ENCODE assay signal across 8 cellular contexts in the genomic region with DNA sequence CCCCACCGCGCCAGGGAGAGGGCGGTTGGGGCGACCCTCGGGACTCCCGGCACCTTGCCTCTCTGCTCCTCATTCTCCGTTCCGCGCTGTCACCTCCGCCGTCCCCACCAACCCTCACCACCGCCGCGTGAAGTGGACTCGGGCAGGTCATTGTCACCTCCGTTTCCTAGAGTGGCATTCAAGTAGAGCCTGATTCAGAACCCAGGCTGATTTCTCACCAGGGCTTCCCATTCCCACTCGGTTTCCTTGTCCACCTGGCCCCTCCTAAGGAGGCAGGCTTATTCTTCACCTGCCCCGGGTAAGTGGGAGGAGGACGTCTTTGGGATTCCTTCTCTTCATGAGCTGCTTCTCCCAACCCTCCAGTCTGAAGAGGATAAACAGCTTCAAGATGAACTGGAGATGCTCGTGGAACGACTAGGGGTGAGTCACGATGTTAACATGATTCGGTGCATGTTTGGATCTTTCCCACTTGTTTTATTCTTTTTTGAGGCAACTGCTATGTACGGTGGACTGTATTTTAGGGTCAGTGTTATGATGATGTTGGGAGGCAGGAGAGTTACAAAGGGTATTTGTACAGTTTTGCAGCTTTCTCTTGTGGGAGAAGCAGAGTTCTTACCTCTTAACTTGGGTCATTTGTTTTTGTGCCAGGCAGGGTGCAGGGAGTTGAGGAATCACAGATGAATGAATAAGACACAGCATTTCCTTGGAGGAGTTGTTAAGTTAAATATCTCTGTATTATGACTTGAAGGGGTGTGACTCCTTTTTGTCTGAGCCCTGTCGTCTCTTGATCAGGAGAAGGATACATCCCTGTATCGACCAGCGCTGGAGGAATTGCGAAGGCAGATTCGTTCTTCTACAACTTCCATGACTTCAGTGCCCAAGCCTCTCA. TPM values are rescaled to one million over a fixed set of nuclear protein-coding genes. Genes with fewer than 3 reads are reported as not detected.
A peak's percentile ranks its signal among the peaks of the same experiment; 100 is the strongest.
DNase-seq lines count a peak whose midpoint lies in the region; ATAC-seq and TF ChIP-seq lines count a peak whose summit lies in the region.

No MANE protein-coding gene starts in this region.

- H3K4me1 ChIP-seq in heart right ventricle (peaks cover 5 to 24% (median 16%) of the 10 kb centered on the region in 9 donors), smooth muscle cell (ENCODE audit: low read depth) (peaks cover 12% of the 10 kb centered on the region)

- H3K27me3 Mint-ChIP-seq in WTC11 (ENCODE audit: low read depth): peaks cover 4% of the 10 kb centered on the region; the same call in 1 of the 2 replicates

- intact Hi-C loops in heart right ventricle (cut with DNase I): loop anchor here in 5 of 10 donors (2.0 to 10.0 kb wide), 9 partner anchors 15 to 405 kb away; a partner anchor contains a TSS
- intact Hi-C loops in Right ventricle myocardium inferior (cut with DNase I): loop anchor here (1.0 to 5.0 kb wide), 3 partner anchors 15 to 402 kb away; a partner anchor contains a TSS
- intact Hi-C loops in sciatic nerve (cut with DNase I): no loop called here

- TF ChIP-seq CTCF in heart right ventricle (IDR thresholded peaks at IDR 0.05) (no peak), WTC11 (IDR thresholded peaks at IDR 0.05) (no peak), smooth muscle cell (IDR thresholded peaks at IDR 0.05; ENCODE audit: borderline replicate concordance, insufficient read depth, poor library complexity, severe bottlenecking) (no peak)

- peak overlapping the region; percentile 96 for H3K4me3 Mint-ChIP-seq in WTC11

- no peaks in the 10 kb centered on the region for H3F3A ChIP-seq in smooth muscle cell (ENCODE audit: low read depth)

- peaks cover 50% of the 10 kb centered on the region for H3K36me3 Mint-ChIP-seq in WTC11

- no peak for DNase-seq in heart right ventricle
- DNase-seq in Right ventricle myocardium inferior (ENCODE audit: missing footprints): no peak
- DNase-seq in WTC11 (ENCODE audit: low spot score): no peak
- peak; percentile 27 for DNase-seq in glomerular visceral epithelial cell (ENCODE audit: extremely low spot score)
- DNase-seq in smooth muscle cell (lab: John Stamatoyannopoulos, UW; ENCODE audit: unreplicated experiment): no peak
- DNase-seq in NOMO-1 (lab: John Stamatoyannopoulos, UW; ENCODE audit: unreplicated experiment in 2 of 2): no peak
- DNase-seq in sciatic nerve (ENCODE audit: low spot score): no peak

- peak overlapping the region; percentile 67 to 100 (median 92) for H3K4me3 ChIP-seq in heart right ventricle
- peak overlapping the region; percentile 90 for H3K4me3 ChIP-seq in smooth muscle cell

- POLR2A ChIA-PET in WTC11 (lab: Charles Lee): interaction anchor here (0.8 kb wide), 1 partner anchor 24 kb away, joined by 4 read pairs; no protein-coding TSS in a partner anchor

- H3K27me3 ChIP-seq in heart right ventricle (no peaks in the 10 kb centered on the region), smooth muscle cell (ENCODE audit: low read depth) (no peaks in the 10 kb centered on the region)

- CTCF ChIA-PET in WTC11 (lab: Charles Lee): no interaction called here

- H3K9me3 ChIP-seq in heart right ventricle (no peaks in the 10 kb centered on the region), smooth muscle cell (replicated peaks; ENCODE audit: low read depth) (no peaks in the 10 kb centered on the region)

- H3K9ac ChIP-seq in smooth muscle cell (ENCODE audit: low read depth): peak overlapping the region; percentile 94

- H4K20me1 ChIP-seq in smooth muscle cell (ENCODE audit: low read depth): peaks cover 50% of the 10 kb centered on the region

- WGBS in heart right ventricle, 2 donors: 15 to 16% methylated on average over 29 of the region's 29 CpGs
- 17% methylated on average over 27 of the region's 29 CpGs for WGBS in smooth muscle cell (ENCODE audit: low lambda C conversion rate)

- H3K27ac ChIP-seq in heart right ventricle (peak overlapping the region; percentile 9 to 93 (median 83)), smooth muscle cell (ENCODE audit: low read depth) (peak overlapping the region; percentile 92)

- H3K36me3 ChIP-seq in heart right ventricle (peaks cover 7 to 47% (median 44%) of the 10 kb centered on the region in 9 donors), smooth muscle cell (ENCODE audit: low read depth) (peaks cover 26% of the 10 kb centered on the region)

- H3K4me2 ChIP-seq in smooth muscle cell: peak overlapping the region; percentile 95

- H3K27ac Mint-ChIP-seq in WTC11: peak overlapping the region; percentile 89

- no peak for ATAC-seq in heart right ventricle
- no peak for ATAC-seq in Right ventricle myocardium inferior
- ATAC-seq in WTC11: no peak
- no peak for ATAC-seq in HG03039 (IDR thresholded peaks at IDR 0.05; ENCODE audit: unreplicated experiment)
- no peak for ATAC-seq in sciatic nerve

- H3K79me2 ChIP-seq in smooth muscle cell (ENCODE audit: low read depth): peaks cover 50% of the 10 kb centered on the region

- H3K4me1 Mint-ChIP-seq in WTC11: peaks cover 12% of the 10 kb centered on the region

- H2AFZ ChIP-seq in smooth muscle cell (ENCODE audit: low read depth): no peak overlapping the region

- no peaks in the 10 kb centered on the region for H3K9me3 Mint-ChIP-seq in WTC11

TF ChIP-seq in WTC11, 78 proteins besides CTCF, POLR2A, EP300 and RAD21:
- TF ChIP-seq ZNF423 (CRISPR knock-in tag; IDR thresholded peaks at IDR 0.05) (no peak), ZNF416 (CRISPR knock-in tag; IDR thresholded peaks at IDR 0.05) (no peak), JUN (CRISPR knock-in tag; IDR thresholded peaks at IDR 0.05) (0 out of 2 replicates have a peak, but pooled peaks have one; percentile 17), NR1H2 (CRISPR knock-in tag; IDR thresholded peaks at IDR 0.05) (no peak), ZNF219 (CRISPR knock-in tag; IDR thresholded peaks at IDR 0.05; ENCODE audit: borderline replicate concordance) (no peak)
- TF ChIP-seq, protein P1, sequence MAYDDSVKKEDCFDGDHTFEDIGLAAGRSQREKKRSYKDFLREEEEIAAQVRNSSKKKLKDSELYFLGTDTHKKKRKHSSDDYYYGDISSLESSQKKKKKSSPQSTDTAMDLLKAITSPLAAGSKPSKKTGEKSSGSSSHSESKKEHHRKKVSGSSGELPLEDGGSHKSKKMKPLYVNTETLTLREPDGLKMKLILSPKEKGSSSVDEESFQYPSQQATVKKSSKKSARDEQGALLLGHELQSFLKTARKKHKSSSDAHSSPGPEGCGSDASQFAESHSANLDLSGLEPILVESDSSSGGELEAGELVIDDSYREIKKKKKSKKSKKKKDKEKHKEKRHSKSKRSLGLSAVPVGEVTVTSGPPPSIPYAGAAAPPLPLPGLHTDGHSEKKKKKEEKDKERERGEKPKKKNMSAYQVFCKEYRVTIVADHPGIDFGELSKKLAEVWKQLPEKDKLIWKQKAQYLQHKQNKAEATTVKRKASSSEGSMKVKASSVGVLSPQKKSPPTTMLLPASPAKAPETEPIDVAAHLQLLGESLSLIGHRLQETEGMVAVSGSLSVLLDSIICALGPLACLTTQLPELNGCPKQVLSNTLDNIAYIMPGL (CRISPR knock-in tag; IDR thresholded peaks at IDR 0.05): peak; percentile 16; the same call in 1 of the 2 replicates

RNA-seq across cellular contexts. Expression of a gene that starts 0.7 kb away (rescaled TPM):
- total RNA-seq in heart right ventricle (100 to 1,000 TPM; 210 to 254 (median 231) TPM), Right ventricle myocardium inferior (228 TPM), WTC11 (2021) (303 to 359 TPM (median 320 TPM) in 3 replicates), smooth muscle cell (303 and 315 TPM in 2 replicates), sciatic nerve (122 TPM)
- polyA plus RNA-seq in heart right ventricle (100 to 1,000 TPM in 1 of 2 donors, 10 to 100 TPM in 1; 49.0 to 288 TPM), smooth muscle cell (356 and 400 TPM in 2 replicates)

RNA-seq across cellular contexts. Expression of a gene that starts 14.7 kb away (rescaled TPM):
- total RNA-seq in heart right ventricle (100 to 1,000 TPM; 203 to 316 (median 209) TPM), Right ventricle myocardium inferior (274 TPM), WTC11 (2021) (411 to 557 TPM (median 439 TPM) in 3 replicates), smooth muscle cell (148 and 198 TPM in 2 replicates), sciatic nerve (248 TPM)
- polyA plus RNA-seq in heart right ventricle (100 to 1,000 TPM; 142 to 277 TPM), smooth muscle cell (171 and 213 TPM in 2 replicates)

RNA-seq across cellular contexts. Expression of a gene that starts 23.9 kb away (rescaled TPM):
- total RNA-seq in heart right ventricle: under 1 TPM in 2 of 10 donors, not detected in 8; 0.20 to 0.28 TPM
- not detected for polyA plus RNA-seq in heart right ventricle
- total RNA-seq in Right ventricle myocardium inferior: not detected
- total RNA-seq in WTC11 (2021): 0.46 to 1.2 TPM (median 0.64 TPM) in 3 replicates
- total RNA-seq in smooth muscle cell: not detected in 2 replicates
- not detected in 2 replicates for polyA plus RNA-seq in smooth muscle cell
- not detected for total RNA-seq in sciatic nerve

RNA-seq across cellular contexts. Expression of a gene that starts 37.7 kb away (rescaled TPM):
- total RNA-seq in heart right ventricle (10 to 100 TPM; 23.0 to 36.5 (median 26.7) TPM), Right ventricle myocardium inferior (33.4 TPM), WTC11 (2021) (20.3 to 23.0 TPM (median 20.4 TPM) in 3 replicates), smooth muscle cell (13.6 and 20.2 TPM in 2 replicates), sciatic nerve (22.6 TPM)
- polyA plus RNA-seq in heart right ventricle (10 to 100 TPM; 21.6 to 32.5 TPM), smooth muscle cell (15.3 and 15.8 TPM in 2 replicates)

RNA-seq across cellular contexts. Expression of a gene that starts 38.4 kb away (rescaled TPM):
- under 1 TPM in 3 of 10 donors, not detected in 7; 0.20 to 0.30 (median 0.25) TPM for total RNA-seq in heart right ventricle
- under 1 TPM in 1 of 2 donors, not detected in 1; 0.12 TPM for polyA plus RNA-seq in heart right ventricle
- total RNA-seq in Right ventricle myocardium inferior: not detected
- total RNA-seq in WTC11 (2021): 10.5 to 13.1 TPM (median 11.5 TPM) in 3 replicates
- total RNA-seq in smooth muscle cell: not detected in 2 replicates
- polyA plus RNA-seq in smooth muscle cell: 0.18 TPM in 1 of 2 replicates, not detected in the other
- total RNA-seq in sciatic nerve: 0.53 TPM
